ENCODE assay signal across 8 cellular contexts in the genomic region with DNA sequence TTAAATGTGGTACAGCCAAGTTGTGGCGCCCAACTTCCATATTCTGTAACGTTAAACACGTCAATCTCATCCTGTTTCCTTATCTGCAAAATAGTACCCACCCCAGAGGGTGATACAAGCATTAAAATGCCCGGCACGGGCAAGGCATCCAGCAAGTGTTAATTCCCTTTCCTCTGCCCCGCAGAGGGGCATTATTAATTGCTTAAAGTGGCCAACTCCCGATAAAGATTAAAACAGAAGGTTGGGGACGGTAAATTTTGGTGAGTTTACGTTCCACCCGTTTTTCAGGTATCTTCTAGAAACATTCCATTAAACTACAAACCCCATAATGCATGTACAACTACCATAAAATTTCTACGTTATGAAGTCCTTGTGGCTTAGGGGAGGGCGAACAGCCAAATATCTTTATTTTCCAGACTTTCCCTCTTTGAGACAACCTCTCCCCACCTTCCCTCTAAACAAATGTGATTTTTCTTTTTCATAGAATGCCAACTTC. TPM values are rescaled to one million over a fixed set of nuclear protein-coding genes. Genes with fewer than 3 reads are reported as not detected.
DNase-seq lines count a peak whose midpoint lies in the region; ATAC-seq and TF ChIP-seq lines count a peak whose summit lies in the region.

No MANE protein-coding gene starts in this region.

- DNase-seq in A172 (ENCODE audit: low spot score): peak; percentile 16
- DNase-seq in GM12864 (ENCODE audit: low read depth): no peak
- DNase-seq in dorsolateral prefrontal cortex: peak in 1 of 10 donors; percentile 8
- DNase-seq in DMS153 treated with DMSO at 0.1 percent for 48 hours (lab: John Stamatoyannopoulos, UW; ENCODE audit: unreplicated experiment): no peak
- no peak for DNase-seq in ecto neural progenitor cell (ENCODE audit: low spot score)
- DNase-seq in NCI-H2227 treated with DMSO at 0.1 percent for 48 hours (lab: John Stamatoyannopoulos, UW): no peak

- H3K9ac ChIP-seq in muscle layer of colon (ENCODE audit: low read length): peak overlapping the region; percentile 75

- H3K4me3 ChIP-seq in GM12864 (ENCODE audit: low read depth, low read length): peak overlapping the region; percentile 92
- peak overlapping the region; percentile 66 to 100 (median 92) for H3K4me3 ChIP-seq in dorsolateral prefrontal cortex
- H3K4me3 ChIP-seq in muscle layer of colon (ENCODE audit: low read depth in 1 of 2, low read length in 2 of 2): peak overlapping the region; percentile 46 to 49

- H3K36me3 ChIP-seq in muscle layer of colon (ENCODE audit: insufficient read depth, low read length): no peaks in the 10 kb centered on the region

- peak; percentile 8; the same call in 1 of the 3 replicates for ATAC-seq in SK-N-SH treated with all-trans-retinoic acid at 6 μM for 48 hours

- no peak for TF ChIP-seq CTCF in GM12864 (IDR thresholded peaks at IDR 0.05; ENCODE audit: low read depth, low read length, missing control alignments)
- no peak for TF ChIP-seq CTCF in dorsolateral prefrontal cortex (IDR thresholded peaks at IDR 0.05 in 54 of 56, conservative IDR thresholded peaks at IDR 0.05 in 2 of 56; ENCODE audit: low read depth in 1 of 56, partially characterized antibody in 56 of 56)

- no peaks in the 10 kb centered on the region for H3K9me3 ChIP-seq in muscle layer of colon (ENCODE audit: low read length)

- H3K27me3 ChIP-seq in dorsolateral prefrontal cortex (no peaks in the 10 kb centered on the region), muscle layer of colon (ENCODE audit: control insufficient read depth in 1 of 2, insufficient read depth in 2 of 2, low read length in 2 of 2) (no peaks in the 10 kb centered on the region)

- intact Hi-C loops in dorsolateral prefrontal cortex (cut with DNase I): loop anchor here (2.0 to 10.0 kb wide), 5 partner anchors 46 to 1180 kb away; a partner anchor contains a TSS

- peaks cover 6% of the 10 kb centered on the region for H3K4me1 ChIP-seq in muscle layer of colon (ENCODE audit: insufficient read depth, low read length)

- peak overlapping the region; percentile 92 to 100 (median 100) for H3K27ac ChIP-seq in dorsolateral prefrontal cortex
- H3K27ac ChIP-seq in muscle layer of colon (ENCODE audit: low read depth, low read length): peak overlapping the region; percentile 99

TF ChIP-seq in SK-N-SH treated with all-trans-retinoic acid at 6 μM for 48 hours, 23 proteins besides CTCF, POLR2A, EP300 and RAD21:
- TF ChIP-seq OSR1 (CRISPR knock-in tag; IDR thresholded peaks at IDR 0.05): no peak
- TF ChIP-seq PPARA (CRISPR knock-in tag; IDR thresholded peaks at IDR 0.05; ENCODE audit: borderline replicate concordance): no peak
- no peak for TF ChIP-seq ZNF70 (CRISPR knock-in tag; IDR thresholded peaks at IDR 0.05)
- TF ChIP-seq BACH2 (CRISPR knock-in tag; IDR thresholded peaks at IDR 0.05; ENCODE audit: borderline replicate concordance): no peak
- TF ChIP-seq, protein P1, sequence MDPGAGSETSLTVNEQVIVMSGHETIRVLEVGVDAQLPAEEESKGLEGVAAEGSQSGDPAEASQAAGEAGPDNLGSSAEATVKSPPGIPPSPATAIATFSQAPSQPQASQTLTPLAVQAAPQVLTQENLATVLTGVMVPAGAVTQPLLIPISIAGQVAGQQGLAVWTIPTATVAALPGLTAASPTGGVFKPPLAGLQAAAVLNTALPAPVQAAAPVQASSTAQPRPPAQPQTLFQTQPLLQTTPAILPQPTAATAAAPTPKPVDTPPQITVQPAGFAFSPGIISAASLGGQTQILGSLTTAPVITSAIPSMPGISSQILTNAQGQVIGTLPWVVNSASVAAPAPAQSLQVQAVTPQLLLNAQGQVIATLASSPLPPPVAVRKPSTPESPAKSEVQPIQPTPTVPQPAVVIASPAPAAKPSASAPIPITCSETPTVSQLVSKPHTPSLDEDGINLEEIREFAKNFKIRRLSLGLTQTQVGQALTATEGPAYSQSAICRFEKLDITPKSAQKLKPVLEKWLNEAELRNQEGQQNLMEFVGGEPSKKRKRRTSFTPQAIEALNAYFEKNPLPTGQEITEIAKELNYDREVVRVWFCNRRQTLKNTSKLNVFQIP (CRISPR knock-in tag; IDR thresholded peaks at IDR 0.05; ENCODE audit: borderline replicate concordance, low read depth): no peak
- TF ChIP-seq TOX (CRISPR knock-in tag; IDR thresholded peaks at IDR 0.05; ENCODE audit: borderline replicate concordance): no peak
- TF ChIP-seq RARB (CRISPR knock-in tag; IDR thresholded peaks at IDR 0.05): no peak
- TF ChIP-seq, protein P2, sequence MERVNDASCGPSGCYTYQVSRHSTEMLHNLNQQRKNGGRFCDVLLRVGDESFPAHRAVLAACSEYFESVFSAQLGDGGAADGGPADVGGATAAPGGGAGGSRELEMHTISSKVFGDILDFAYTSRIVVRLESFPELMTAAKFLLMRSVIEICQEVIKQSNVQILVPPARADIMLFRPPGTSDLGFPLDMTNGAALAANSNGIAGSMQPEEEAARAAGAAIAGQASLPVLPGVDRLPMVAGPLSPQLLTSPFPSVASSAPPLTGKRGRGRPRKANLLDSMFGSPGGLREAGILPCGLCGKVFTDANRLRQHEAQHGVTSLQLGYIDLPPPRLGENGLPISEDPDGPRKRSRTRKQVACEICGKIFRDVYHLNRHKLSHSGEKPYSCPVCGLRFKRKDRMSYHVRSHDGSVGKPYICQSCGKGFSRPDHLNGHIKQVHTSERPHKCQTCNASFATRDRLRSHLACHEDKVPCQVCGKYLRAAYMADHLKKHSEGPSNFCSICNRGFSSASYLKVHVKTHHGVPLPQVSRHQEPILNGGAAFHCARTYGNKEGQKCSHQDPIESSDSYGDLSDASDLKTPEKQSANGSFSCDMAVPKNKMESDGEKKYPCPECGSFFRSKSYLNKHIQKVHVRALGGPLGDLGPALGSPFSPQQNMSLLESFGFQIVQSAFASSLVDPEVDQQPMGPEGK (CRISPR knock-in tag; IDR thresholded peaks at IDR 0.05; ENCODE audit: borderline replicate concordance): no peak
- no peak; the same call in 1 of the 2 replicates for TF ChIP-seq GLIS3 (CRISPR knock-in tag; IDR thresholded peaks at IDR 0.05)
- no peak for TF ChIP-seq ZNF565 (CRISPR knock-in tag; conservative IDR thresholded peaks at IDR 0.05; ENCODE audit: low read depth)
- TF ChIP-seq ZC3H10 (CRISPR knock-in tag; IDR thresholded peaks at IDR 0.05): no peak
- TF ChIP-seq, protein P3, sequence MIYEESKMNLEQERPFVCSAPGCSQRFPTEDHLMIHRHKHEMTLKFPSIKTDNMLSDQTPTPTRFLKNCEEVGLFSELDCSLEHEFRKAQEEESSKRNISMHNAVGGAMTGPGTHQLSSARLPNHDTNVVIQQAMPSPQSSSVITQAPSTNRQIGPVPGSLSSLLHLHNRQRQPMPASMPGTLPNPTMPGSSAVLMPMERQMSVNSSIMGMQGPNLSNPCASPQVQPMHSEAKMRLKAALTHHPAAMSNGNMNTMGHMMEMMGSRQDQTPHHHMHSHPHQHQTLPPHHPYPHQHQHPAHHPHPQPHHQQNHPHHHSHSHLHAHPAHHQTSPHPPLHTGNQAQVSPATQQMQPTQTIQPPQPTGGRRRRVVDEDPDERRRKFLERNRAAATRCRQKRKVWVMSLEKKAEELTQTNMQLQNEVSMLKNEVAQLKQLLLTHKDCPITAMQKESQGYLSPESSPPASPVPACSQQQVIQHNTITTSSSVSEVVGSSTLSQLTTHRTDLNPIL (CRISPR knock-in tag; IDR thresholded peaks at IDR 0.05; ENCODE audit: low read depth): no peak
- no peak for TF ChIP-seq ARNTL (CRISPR knock-in tag; IDR thresholded peaks at IDR 0.05; ENCODE audit: borderline replicate concordance, low read depth)
- TF ChIP-seq ESRRG (CRISPR knock-in tag; IDR thresholded peaks at IDR 0.05): no peak
- no peak for TF ChIP-seq CSDC2 (CRISPR knock-in tag; IDR thresholded peaks at IDR 0.05)
- no peak for TF ChIP-seq ZNF8 (CRISPR knock-in tag; IDR thresholded peaks at IDR 0.05)
- no peak for TF ChIP-seq ZFP30 (CRISPR knock-in tag; IDR thresholded peaks at IDR 0.05)
- TF ChIP-seq TCF4 (CRISPR knock-in tag; IDR thresholded peaks at IDR 0.05; ENCODE audit: borderline replicate concordance): no peak
- TF ChIP-seq, protein P4, sequence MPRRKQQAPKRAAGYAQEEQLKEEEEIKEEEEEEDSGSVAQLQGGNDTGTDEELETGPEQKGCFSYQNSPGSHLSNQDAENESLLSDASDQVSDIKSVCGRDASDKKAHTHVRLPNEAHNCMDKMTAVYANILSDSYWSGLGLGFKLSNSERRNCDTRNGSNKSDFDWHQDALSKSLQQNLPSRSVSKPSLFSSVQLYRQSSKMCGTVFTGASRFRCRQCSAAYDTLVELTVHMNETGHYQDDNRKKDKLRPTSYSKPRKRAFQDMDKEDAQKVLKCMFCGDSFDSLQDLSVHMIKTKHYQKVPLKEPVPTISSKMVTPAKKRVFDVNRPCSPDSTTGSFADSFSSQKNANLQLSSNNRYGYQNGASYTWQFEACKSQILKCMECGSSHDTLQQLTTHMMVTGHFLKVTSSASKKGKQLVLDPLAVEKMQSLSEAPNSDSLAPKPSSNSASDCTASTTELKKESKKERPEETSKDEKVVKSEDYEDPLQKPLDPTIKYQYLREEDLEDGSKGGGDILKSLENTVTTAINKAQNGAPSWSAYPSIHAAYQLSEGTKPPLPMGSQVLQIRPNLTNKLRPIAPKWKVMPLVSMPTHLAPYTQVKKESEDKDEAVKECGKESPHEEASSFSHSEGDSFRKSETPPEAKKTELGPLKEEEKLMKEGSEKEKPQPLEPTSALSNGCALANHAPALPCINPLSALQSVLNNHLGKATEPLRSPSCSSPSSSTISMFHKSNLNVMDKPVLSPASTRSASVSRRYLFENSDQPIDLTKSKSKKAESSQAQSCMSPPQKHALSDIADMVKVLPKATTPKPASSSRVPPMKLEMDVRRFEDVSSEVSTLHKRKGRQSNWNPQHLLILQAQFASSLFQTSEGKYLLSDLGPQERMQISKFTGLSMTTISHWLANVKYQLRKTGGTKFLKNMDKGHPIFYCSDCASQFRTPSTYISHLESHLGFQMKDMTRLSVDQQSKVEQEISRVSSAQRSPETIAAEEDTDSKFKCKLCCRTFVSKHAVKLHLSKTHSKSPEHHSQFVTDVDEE (CRISPR knock-in tag; IDR thresholded peaks at IDR 0.05): no peak

RNA-seq across cellular contexts. Expression of a gene that starts 1.3 kb away (rescaled TPM):
- 85.3 and 117 TPM in 2 replicates for total RNA-seq in A172 (2014; rRNA removed; shearing (Covaris generic))
- total RNA-seq in dorsolateral prefrontal cortex: 100 to 1,000 TPM in 111 of 120 experiments, 10 to 100 TPM in 9; 86.6 to 165 (median 112) TPM
